ENCODE assay signal across 26 cellular contexts in genomic region chr5:33476992-33477391, GRCh38.
"Had no signal": no experiment of that assay in that cellular context is flagged by ENCODE, and none has a peak within 500 bp of the region (broad histone marks: within the 10 kb centered on the region; RNA-seq: fewer than 3 reads in every experiment).

No MANE protein-coding gene starts in this region.

- H3K27ac ChIP-seq: cardiac muscle cell, foreskin keratinocyte, heart right ventricle, left lung, lower lobe of right lung, suprapubic skin, tibial artery had no signal

- H3K4me1 ChIP-seq: foreskin keratinocyte, heart right ventricle, left lung, lower lobe of right lung, suprapubic skin, tibial artery had no signal

- H3K9me3 ChIP-seq: left lung, lower lobe of right lung, mucosa of descending colon, suprapubic skin, tibial artery had no signal

- H3K4me3 ChIP-seq: cardiac muscle cell, heart right ventricle, left lung, lower lobe of right lung, mucosa of descending colon, suprapubic skin, tibial artery had no signal

- H3K27me3 ChIP-seq: cardiac muscle cell, foreskin keratinocyte, heart right ventricle, left lung, suprapubic skin, tibial artery had no signal

- DNase-seq: activated CD4-positive, alpha-beta T cell treated with anti-CD3 and anti-CD28 coated beads for 36 hours; activated CD4-positive, CD25-positive, alpha-beta regulatory T cell; activated CD8-positive, alpha-beta memory T cell treated with anti-CD3 and anti-CD28 coated beads, Interleukin-2, amount 10 ng/mL, durations not matched to agents 7 days and 5 days; activated CD8-positive, alpha-beta T cell treated with anti-CD3 and anti-CD28 coated beads, Interleukin-2, amount 10 ng/mL, durations not matched to agents 7 days and 5 days; activated naive CD4-positive, alpha-beta T cell; activated T-cell treated with anti-CD3 and anti-CD28 coated beads, Interleukin-2, amount 50 U/mL, for 48 hours; cortex of kidney; effector memory CD8-positive, alpha-beta T cell; erythroblast; foreskin keratinocyte; heart right ventricle; left lung; lower lobe of right lung; mesenchymal stem cell; mucosa of descending colon; posterior cingulate gyrus; right cardiac atrium; stimulated activated CD4-positive, alpha-beta T cell treated with anti-CD3 and anti-CD28 coated beads, Interleukin-15, amount 100 ng/mL, for 24 hours; stimulated activated CD4-positive, alpha-beta T cell treated with anti-CD3 and anti-CD28 coated beads, Interleukin-2, amount 100 ng/mL, for 24 hours; stimulated activated naive CD4-positive, alpha-beta T cell; T-helper 1 cell; tibial artery had no signal

- ATAC-seq: activated CD4-positive, alpha-beta T cell treated with anti-CD3 and anti-CD28 coated beads for 36 hours; activated CD8-positive, alpha-beta memory T cell treated with anti-CD3 and anti-CD28 coated beads, Interleukin-2, amount 10 ng/mL, durations not matched to agents 7 days and 5 days; activated CD8-positive, alpha-beta T cell treated with anti-CD3 and anti-CD28 coated beads, Interleukin-2, amount 10 ng/mL, durations not matched to agents 7 days and 5 days; activated naive CD4-positive, alpha-beta T cell treated with anti-CD3 and anti-CD28 coated beads, Interleukin-2, amount 50 U/mL, for 72 hours; effector memory CD8-positive, alpha-beta T cell; foreskin keratinocyte; heart right ventricle; left lung; lower lobe of right lung; mucosa of descending colon; natural killer cell treated with Interleukin-12 subunit alpha and Interleukin-12 subunit beta and Interleukin-15 and Interleukin-18, amount 100 ng/mL, for 72 hours; right cardiac atrium had no signal
